ENCODE assay signal across 8 cellular contexts in the genomic region with DNA sequence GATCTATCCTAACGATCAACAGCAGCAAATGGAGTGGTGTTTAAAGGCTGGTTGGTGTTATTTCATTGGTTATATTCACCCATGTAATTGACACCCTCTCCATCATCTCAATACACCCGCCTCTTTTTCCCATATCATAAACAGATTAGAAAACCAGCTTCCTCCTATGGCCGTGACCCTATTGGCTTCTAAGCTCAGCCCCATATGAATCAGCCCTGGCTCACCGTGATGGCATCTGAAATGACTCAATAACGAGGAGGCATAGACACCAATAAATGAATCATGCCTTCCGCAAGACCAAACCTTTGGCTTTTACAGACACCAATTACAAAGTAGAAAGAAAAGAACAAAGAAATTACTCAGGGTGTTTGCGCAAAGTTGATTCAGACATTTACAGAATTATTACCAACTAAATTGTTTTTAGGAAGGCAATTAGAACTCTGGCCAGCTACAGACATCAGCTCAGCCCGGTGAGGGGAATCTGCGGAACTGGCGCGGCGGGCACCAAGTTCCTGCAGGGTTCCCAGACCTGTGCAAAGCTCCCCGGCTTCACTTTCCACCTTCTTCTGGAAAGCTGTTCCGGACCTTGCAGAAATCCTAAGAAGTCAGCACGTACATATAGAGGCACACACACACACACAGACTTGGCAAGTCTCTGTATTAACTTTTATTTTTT. TPM values are rescaled to one million over a fixed set of nuclear protein-coding genes. Genes with fewer than 3 reads are reported as not detected.
DNase-seq lines count a peak whose midpoint lies in the region; ATAC-seq lines count a peak whose summit lies in the region.

No MANE protein-coding gene starts in this region.

- WGBS in right cardiac atrium, result 83% methylated on average over 15 of the region's 15 CpGs

- no peaks in the 10 kb centered on the region for H3K27me3 ChIP-seq in right cardiac atrium (ENCODE audit: control insufficient read depth, insufficient read depth)

- no peaks in the 10 kb centered on the region for H3K9me3 ChIP-seq in right cardiac atrium (ENCODE audit: control insufficient read depth, low read length)

- no peak for ATAC-seq in right cardiac atrium

- no peak overlapping the region for H3K4me3 ChIP-seq in right cardiac atrium (ENCODE audit: low read length)

- no peak overlapping the region for H3K27ac ChIP-seq in right cardiac atrium (ENCODE audit: low read length)

- peak; percentile 76 for DNase-seq in stimulated activated naive CD4-positive, alpha-beta T cell treated with Interleukin-2 at 50 U/mL for 16 hours (lab: John Stamatoyannopoulos, UW)
- DNase-seq in stimulated activated naive CD4-positive, alpha-beta T cell (lab: John Stamatoyannopoulos, UW), result no peak
- peak; percentile 77 to 81 for DNase-seq in activated T-cell treated with anti-CD3 and anti-CD28 coated beads, Interleukin-2, amount 50 U/mL, for 48 hours
- DNase-seq in foreskin melanocyte (peak; percentile 79), DMS114 treated with DMSO at 0.1 percent for 48 hours (lab: John Stamatoyannopoulos, UW; ENCODE audit: unreplicated experiment) (no peak), anterior cingulate cortex (lab: John Stamatoyannopoulos, UW) (no peak), right cardiac atrium (no peak)
- peak; percentile 52 to 65 for DNase-seq in stimulated activated CD8-positive, alpha-beta memory T cell treated with anti-CD3 and anti-CD28 coated beads, Interleukin-7, amount 100 ng/mL, for 4 hours (ENCODE audit: low read depth in 2 of 2)

- H3K4me1 ChIP-seq in right cardiac atrium (ENCODE audit: control insufficient read depth, insufficient read depth, low read length), result no peaks in the 10 kb centered on the region

- intact Hi-C loops in right cardiac atrium (cut with DNase I), result loop anchor here in 1 of 4 donors (10.0 kb wide), 1 partner anchor 46 kb away; no protein-coding TSS in a partner anchor

RNA-seq across cellular contexts. Expression of gene PMEPA1, which starts 11.5 kb away (rescaled TPM):
- 10 to 100 TPM; 31.7 to 82.0 (median 44.3) TPM for total RNA-seq in right cardiac atrium
- 17.3 TPM for polyA plus RNA-seq in right cardiac atrium

Comparison
In these comparisons a context has a peak if more than half of its experiments do, and no peak if none do; other contexts are left out.
1. DNase-seq: peak in stimulated activated naive CD4-positive, alpha-beta T cell treated with Interleukin-2 at 50 U/mL for 16 hours (single experiment), activated T-cell treated with anti-CD3 and anti-CD28 coated beads, Interleukin-2, amount 50 U/mL, for 48 hours (2 of 2), foreskin melanocyte (single experiment) and stimulated activated CD8-positive, alpha-beta memory T cell treated with anti-CD3 and anti-CD28 coated beads, Interleukin-7, amount 100 ng/mL, for 4 hours (2 of 2); none in stimulated activated naive CD4-positive, alpha-beta T cell (0 of 6), DMS114 treated with DMSO at 0.1 percent for 48 hours (single experiment), anterior cingulate cortex (0 of 58) and right cardiac atrium (0 of 3).